Comparison of ENCODE assay signal across 8 cellular contexts in the genomic region with DNA sequence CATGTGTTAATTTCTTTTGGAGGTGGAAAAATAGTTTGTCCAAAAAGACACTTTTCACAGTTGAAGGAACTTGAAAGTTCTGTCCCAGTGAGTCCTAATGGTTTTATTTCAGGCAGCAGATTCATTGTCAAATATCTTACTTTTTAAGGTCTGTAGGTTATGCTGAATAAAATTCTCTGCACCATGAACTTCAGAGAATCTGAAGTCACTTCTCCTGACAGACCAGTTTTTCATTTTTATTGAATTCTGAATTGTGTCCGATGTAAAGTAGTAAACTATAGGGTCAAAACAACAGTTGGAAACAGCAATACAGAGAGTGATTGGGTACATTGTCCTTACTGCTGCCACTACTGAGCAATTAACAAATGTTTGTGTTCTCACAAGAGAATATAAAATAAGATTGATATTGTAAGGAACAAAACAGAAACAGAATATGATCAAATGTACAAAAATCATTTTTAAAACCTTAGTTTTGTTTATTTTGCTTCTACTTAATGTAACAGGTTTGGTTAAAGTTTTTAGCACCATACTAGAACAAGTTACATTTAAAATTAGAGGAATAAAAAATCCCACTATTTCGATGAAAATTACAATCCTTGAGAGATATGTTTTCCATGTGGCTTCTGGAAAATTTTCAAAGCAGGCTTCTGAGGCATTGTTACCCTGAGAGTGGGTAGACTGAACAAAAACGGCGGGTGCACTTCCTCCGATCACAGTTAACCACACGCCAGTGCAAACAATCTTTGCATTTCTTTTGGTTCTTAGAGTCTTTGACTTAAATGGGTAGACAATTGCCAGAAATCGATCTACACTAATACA. TPM values are rescaled to one million over a fixed set of nuclear protein-coding genes. Genes with fewer than 3 reads are reported as not detected.
DNase-seq lines count a peak whose midpoint lies in the region; ATAC-seq, FAIRE-seq and TF ChIP-seq lines count a peak whose summit lies in the region.

No MANE protein-coding gene starts in this region.

- POLR2A ChIA-PET in PC-9 (lab: Charles Lee; ENCODE audit: unreplicated experiment) = interaction anchor here (0.7 kb wide), 1 partner anchor 119 kb away, joined by 3 read pairs; no protein-coding TSS in a partner anchor

- H3K36me3 ChIP-seq in ascending aorta = peaks cover 0 to 2% of the 10 kb centered on the region in 2 donors
- no peaks in the 10 kb centered on the region for H3K36me3 ChIP-seq in keratinocyte (ENCODE audit: control insufficient read depth in 2 of 2, extremely low read depth in 1 of 2, insufficient read depth in 2 of 2, low read length in 2 of 2)
- H3K36me3 ChIP-seq in stomach smooth muscle (ENCODE audit: control insufficient read depth in 2 of 2, insufficient read depth in 2 of 2, low read length in 2 of 2) = peaks cover 0 to 3% of the 10 kb centered on the region in 2 donors
- H3K36me3 ChIP-seq in PC-9 (ENCODE audit: low read depth) = no peaks in the 10 kb centered on the region

- H2AFZ ChIP-seq in keratinocyte (ENCODE audit: control insufficient read depth, low read length) (no peak overlapping the region), PC-9 (no peak overlapping the region)

- H3K27me3 ChIP-seq in ascending aorta (no peaks in the 10 kb centered on the region), keratinocyte (ENCODE audit: control insufficient read depth, extremely low read depth, insufficient read depth, low read length) (no peaks in the 10 kb centered on the region), stomach smooth muscle (ENCODE audit: control insufficient read depth in 1 of 2, insufficient read depth in 2 of 2, low read length in 2 of 2) (no peaks in the 10 kb centered on the region), PC-9 (ENCODE audit: insufficient read depth, low read depth) (no peaks in the 10 kb centered on the region)

- no peak for FAIRE-seq in keratinocyte (lab: Jason Lieb, UNC)

- no peak for ATAC-seq in GM21360 (IDR thresholded peaks at IDR 0.05; ENCODE audit: unreplicated experiment)

- DNase-seq in LNCaP clone FGC (ENCODE audit: low read depth) (no peak), ascending aorta (ENCODE audit: low spot score in 2 of 2) (no peak), keratinocyte (ENCODE audit: low read depth, low spot score) (no peak), DMS53 treated with DMSO at 0.1 percent for 48 hours (lab: John Stamatoyannopoulos, UW; ENCODE audit: unreplicated experiment) (no peak), SKM-1 treated with dmso at 0.1 percent for 144 hours (lab: John Stamatoyannopoulos, UW; ENCODE audit: unreplicated experiment) (no peak), PC-9 (no peak)

- H3K4me1 ChIP-seq in ascending aorta (peaks cover 0 to 7% of the 10 kb centered on the region in 2 donors), keratinocyte (ENCODE audit: control insufficient read depth, extremely low read depth, insufficient read depth, low read length) (peaks cover 8% of the 10 kb centered on the region), stomach smooth muscle (ENCODE audit: control insufficient read depth, insufficient read depth, low read length) (no peaks in the 10 kb centered on the region), PC-9 (replicated peaks; ENCODE audit: insufficient read depth) (no peaks in the 10 kb centered on the region)

- H3K9me3 ChIP-seq in ascending aorta = no peaks in the 10 kb centered on the region
- no peaks in the 10 kb centered on the region for H3K9me3 ChIP-seq in keratinocyte (ENCODE audit: control insufficient read depth, low read depth, low read length)
- H3K9me3 ChIP-seq in stomach smooth muscle (ENCODE audit: control insufficient read depth in 2 of 2, low read length in 2 of 2) = no peaks in the 10 kb centered on the region
- no peaks in the 10 kb centered on the region for H3K9me3 ChIP-seq in PC-9 (ENCODE audit: insufficient read depth, low read depth)

- no peaks in the 10 kb centered on the region for H3F3A ChIP-seq in PC-9 (ENCODE audit: insufficient read depth, low read depth)

- H3K4me2 ChIP-seq in keratinocyte (ENCODE audit: control insufficient read depth, extremely low read depth, insufficient read depth, low read depth, low read length) (peak overlapping the region; percentile 89), PC-9 (no peak overlapping the region)

- CTCF ChIA-PET in PC-9 (lab: Charles Lee) = no interaction called here

- H3K9me1 ChIP-seq in keratinocyte (ENCODE audit: control insufficient read depth, extremely low read depth, insufficient read depth, low read length) = no peaks in the 10 kb centered on the region

- no peak for TF ChIP-seq CTCF in LNCaP clone FGC (IDR thresholded peaks at IDR 0.05; ENCODE audit: control insufficient read depth, extremely low read depth, insufficient read depth)
- no peak for TF ChIP-seq CTCF in ascending aorta (IDR thresholded peaks at IDR 0.05)
- TF ChIP-seq CTCF in keratinocyte (optimal IDR thresholded peaks at IDR 0.05 in 1 of 3, IDR thresholded peaks at IDR 0.05 in 1 of 3, conservative IDR thresholded peaks at IDR 0.05 in 1 of 3; ENCODE audit: extremely low read depth in 1 of 3, insufficient read depth in 2 of 3, low read length in 3 of 3) = no peak
- TF ChIP-seq CTCF in PC-9 (conservative IDR thresholded peaks at IDR 0.05) = no peak

- peak overlapping the region; percentile 62 to 72 for H3K27ac ChIP-seq in ascending aorta
- H3K27ac ChIP-seq in keratinocyte (ENCODE audit: control insufficient read depth, insufficient read depth, low read length) = peak overlapping the region; percentile 80
- no peak overlapping the region for H3K27ac ChIP-seq in stomach smooth muscle (ENCODE audit: low read length)
- no peak overlapping the region for H3K27ac ChIP-seq in PC-9

- H3K9ac ChIP-seq in keratinocyte (ENCODE audit: control insufficient read depth, extremely low read depth, insufficient read depth, low read length) (peak overlapping the region; percentile 78), stomach smooth muscle (ENCODE audit: low read length in 2 of 2) (peak overlapping the region in 1 of 2 donors; percentile 43)

- no peaks in the 10 kb centered on the region for H3K9me2 ChIP-seq in PC-9 (ENCODE audit: insufficient read depth)

- H3K4me3 ChIP-seq in LNCaP clone FGC (ENCODE audit: low read depth, low read length) (peak overlapping the region; percentile 51), ascending aorta (peak overlapping the region; percentile 58 to 60), keratinocyte (ENCODE audit: control insufficient read depth in 2 of 3, extremely low read depth in 1 of 3, insufficient read depth in 2 of 3, low read depth in 1 of 3, low read length in 3 of 3) (peak overlapping the region; percentile 56 to 84 (median 76)), stomach smooth muscle (ENCODE audit: low read length in 2 of 2) (peak overlapping the region; percentile 59 to 81), PC-9 (no peak overlapping the region)

- BruUV-seq in PC-9 (replicated peaks; lab: Mats Ljungman, UMichigan) = no TSS peak

- H4K20me1 ChIP-seq in keratinocyte (ENCODE audit: control insufficient read depth, extremely low read depth, insufficient read depth, low read length) (no peaks in the 10 kb centered on the region), PC-9 (ENCODE audit: insufficient read depth) (no peaks in the 10 kb centered on the region)

- dilution Hi-C loops in keratinocyte (cut with MboI; ENCODE audit: extremely low pct_ligation_motif_present, low sequenced_read_pairs) = no loop called here

- intact Hi-C loops in ascending aorta (cut with DNase I) (no loop called here), PC-9 (cut with micrococcal nuclease; ENCODE audit: unreplicated experiment) (loop anchor here (5.0 kb wide), 1 partner anchor 121 kb away; the partner anchor contains the start of gene RCBTB2)

- peaks cover 33% of the 10 kb centered on the region for H3K79me2 ChIP-seq in keratinocyte (ENCODE audit: control insufficient read depth, insufficient read depth, low read length)
- H3K79me2 ChIP-seq in PC-9 (ENCODE audit: low read depth) = no peaks in the 10 kb centered on the region

RNA-seq across cellular contexts. Expression of gene LPAR6, which starts 1.4 kb away (rescaled TPM):
- total RNA-seq in ascending aorta = 35.7 TPM
- polyA plus RNA-seq in keratinocyte = 6.1 to 20.0 TPM (median 19.2 TPM) in 3 replicates
- 26.4 TPM for polyA plus RNA-seq in keratinocyte (2011; ENCODE audit: low read depth)
- polyA plus RNA-seq in keratinocyte (2011; cell fraction: cytosol; rRNA removed) = 4.4 and 7.5 TPM in 2 replicates
- 33.0 and 36.7 TPM in 2 replicates for polyA plus RNA-seq in keratinocyte (2011; cell fraction: nucleus; rRNA removed)
- 5.0 and 24.6 TPM in 2 replicates for polyA plus RNA-seq in keratinocyte (2012; ENCODE audit: low replicate concordance)
- 1.5 to 6.6 TPM (median 4.6 TPM) in 3 replicates for polyA minus RNA-seq in keratinocyte
- 1.3 TPM for polyA minus RNA-seq in keratinocyte (2011; cell fraction: cytosol; rRNA and poly(A)+ RNA removed)
- polyA minus RNA-seq in keratinocyte (2011; cell fraction: nucleus; rRNA and poly(A)+ RNA removed) = 5.0 and 11.1 TPM in 2 replicates
- 2.7 TPM in 2 replicates for total RNA-seq in PC-9 (2021)

Comparison
In these comparisons a context has a peak if more than half of its experiments do, and no peak if none do; other contexts are left out.
1. H3K27ac ChIP-seq: peak in ascending aorta (2 of 2) and keratinocyte (single experiment); none in stomach smooth muscle (single experiment) and PC-9 (single experiment).